ENCODE assay signal across 1 cellular context in the genomic region with DNA sequence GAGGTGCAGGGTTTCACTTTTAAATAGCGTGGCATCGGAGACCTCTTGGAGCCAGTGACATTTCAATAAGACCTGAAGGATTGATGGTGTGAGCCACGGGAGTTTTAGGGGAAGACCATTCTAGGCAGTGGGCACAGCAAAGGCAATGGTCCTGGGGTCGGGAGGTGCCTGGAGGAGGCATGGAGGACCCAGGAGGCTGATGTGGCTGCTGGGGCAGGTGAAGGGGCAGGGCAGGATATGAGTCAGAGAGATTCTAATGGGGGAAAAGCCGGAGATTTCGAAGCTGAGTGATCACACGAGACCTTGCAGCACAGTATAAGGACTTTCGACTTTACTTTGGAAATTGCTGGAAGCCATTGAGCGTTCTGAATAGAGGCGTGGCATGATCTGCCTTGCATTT.
TF ChIP-seq lines count a peak whose summit lies in the region.

No MANE protein-coding gene starts in this region.

TF ChIP-seq in HCT116, 20 proteins besides CTCF, POLR2A, EP300 and RAD21:
- TF ChIP-seq JUND (IDR thresholded peaks at IDR 0.05) (no peak), SP1 (IDR thresholded peaks at IDR 0.05; ENCODE audit: low read depth) (no peak), ZBTB33 (IDR thresholded peaks at IDR 0.05; ENCODE audit: extremely low read depth, insufficient replicate concordance, low read length) (no peak), EGR1 (IDR thresholded peaks at IDR 0.05; ENCODE audit: low read depth) (no peak), ZNF274 (IDR thresholded peaks at IDR 0.05; ENCODE audit: low read depth, low read length) (no peak), FOSL1 (IDR thresholded peaks at IDR 0.05; ENCODE audit: low read depth) (no peak), YY1 (IDR thresholded peaks at IDR 0.05; ENCODE audit: extremely low read depth, insufficient replicate concordance, low read depth, low read length) (no peak), SRF (IDR thresholded peaks at IDR 0.05; ENCODE audit: low read depth) (no peak), EZH2 (IDR thresholded peaks at IDR 0.05) (no peak), EZH2phosphoT487 (IDR thresholded peaks at IDR 0.05; ENCODE audit: borderline replicate concordance) (no peak), ELF1 (IDR thresholded peaks at IDR 0.05; ENCODE audit: borderline replicate concordance, low read depth) (no peak), POLR2AphosphoS5 (IDR thresholded peaks at IDR 0.05; ENCODE audit: low read depth, low read length) (no peak), ZFX (IDR thresholded peaks at IDR 0.05) (no peak), TCF7L2 (IDR thresholded peaks at IDR 0.05; ENCODE audit: borderline replicate concordance, extremely low read depth, insufficient read depth, insufficient read length) (no peak), CBX3 (IDR thresholded peaks at IDR 0.05; ENCODE audit: low read depth) (no peak), SIN3A (IDR thresholded peaks at IDR 0.05; ENCODE audit: low read depth) (no peak)
- TF ChIP-seq, protein P1, sequence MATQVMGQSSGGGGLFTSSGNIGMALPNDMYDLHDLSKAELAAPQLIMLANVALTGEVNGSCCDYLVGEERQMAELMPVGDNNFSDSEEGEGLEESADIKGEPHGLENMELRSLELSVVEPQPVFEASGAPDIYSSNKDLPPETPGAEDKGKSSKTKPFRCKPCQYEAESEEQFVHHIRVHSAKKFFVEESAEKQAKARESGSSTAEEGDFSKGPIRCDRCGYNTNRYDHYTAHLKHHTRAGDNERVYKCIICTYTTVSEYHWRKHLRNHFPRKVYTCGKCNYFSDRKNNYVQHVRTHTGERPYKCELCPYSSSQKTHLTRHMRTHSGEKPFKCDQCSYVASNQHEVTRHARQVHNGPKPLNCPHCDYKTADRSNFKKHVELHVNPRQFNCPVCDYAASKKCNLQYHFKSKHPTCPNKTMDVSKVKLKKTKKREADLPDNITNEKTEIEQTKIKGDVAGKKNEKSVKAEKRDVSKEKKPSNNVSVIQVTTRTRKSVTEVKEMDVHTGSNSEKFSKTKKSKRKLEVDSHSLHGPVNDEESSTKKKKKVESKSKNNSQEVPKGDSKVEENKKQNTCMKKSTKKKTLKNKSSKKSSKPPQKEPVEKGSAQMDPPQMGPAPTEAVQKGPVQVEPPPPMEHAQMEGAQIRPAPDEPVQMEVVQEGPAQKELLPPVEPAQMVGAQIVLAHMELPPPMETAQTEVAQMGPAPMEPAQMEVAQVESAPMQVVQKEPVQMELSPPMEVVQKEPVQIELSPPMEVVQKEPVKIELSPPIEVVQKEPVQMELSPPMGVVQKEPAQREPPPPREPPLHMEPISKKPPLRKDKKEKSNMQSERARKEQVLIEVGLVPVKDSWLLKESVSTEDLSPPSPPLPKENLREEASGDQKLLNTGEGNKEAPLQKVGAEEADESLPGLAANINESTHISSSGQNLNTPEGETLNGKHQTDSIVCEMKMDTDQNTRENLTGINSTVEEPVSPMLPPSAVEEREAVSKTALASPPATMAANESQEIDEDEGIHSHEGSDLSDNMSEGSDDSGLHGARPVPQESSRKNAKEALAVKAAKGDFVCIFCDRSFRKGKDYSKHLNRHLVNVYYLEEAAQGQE (IDR thresholded peaks at IDR 0.05; ENCODE audit: low read depth) = no peak
- TF ChIP-seq, protein P2, sequence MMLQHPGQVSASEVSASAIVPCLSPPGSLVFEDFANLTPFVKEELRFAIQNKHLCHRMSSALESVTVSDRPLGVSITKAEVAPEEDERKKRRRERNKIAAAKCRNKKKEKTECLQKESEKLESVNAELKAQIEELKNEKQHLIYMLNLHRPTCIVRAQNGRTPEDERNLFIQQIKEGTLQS (IDR thresholded peaks at IDR 0.05) = no peak
TF ChIP-seq in HCT116: peak in this region for 0.
